ENCODE assay signal across 1 cellular context in the genomic region with DNA sequence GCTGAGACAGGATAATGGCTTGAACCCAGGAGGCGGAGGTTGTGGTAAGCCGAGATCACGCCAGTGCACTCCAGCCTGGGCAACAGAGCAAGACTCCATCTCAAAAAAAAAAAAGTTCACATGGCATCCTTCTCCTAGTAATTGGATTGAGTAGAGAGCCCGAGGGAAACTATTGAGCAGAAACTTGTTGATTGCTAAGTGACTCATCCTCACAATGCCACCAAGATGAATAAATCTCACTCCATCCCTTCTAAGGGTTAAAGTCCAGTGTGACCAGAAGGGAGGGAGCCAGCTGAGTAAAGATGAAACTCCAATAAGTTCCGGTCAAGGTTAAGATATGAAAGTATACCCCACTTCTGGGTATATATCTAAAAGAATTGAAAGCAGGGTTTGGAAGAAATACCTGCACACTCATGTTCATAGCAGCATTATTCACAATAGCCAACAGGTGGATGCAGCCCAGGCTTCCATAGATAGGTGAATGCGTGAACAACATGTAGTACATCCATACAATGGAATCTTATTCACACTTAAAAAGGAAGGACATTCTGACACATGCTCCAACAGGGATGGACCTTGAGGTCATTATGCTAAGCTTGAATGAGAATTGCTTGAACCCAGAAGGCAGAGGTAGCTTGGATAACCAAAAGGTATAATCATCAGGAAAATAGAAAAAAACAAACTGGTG.
TF ChIP-seq lines count a peak whose summit lies in the region.

No MANE protein-coding gene starts in this region.

TF ChIP-seq in GM12878, 131 proteins besides CTCF, POLR2A, EP300 and RAD21:
- TF ChIP-seq NFYA (IDR thresholded peaks at IDR 0.05; ENCODE audit: borderline replicate concordance, low read depth, low read length) = no peak
- no peak for TF ChIP-seq TCF12 (IDR thresholded peaks at IDR 0.05; ENCODE audit: low read depth, low read length)
- 0 out of 2 replicates have a peak, but pooled peaks have one; percentile 23 for TF ChIP-seq DPF2 (IDR thresholded peaks at IDR 0.05)
- TF ChIP-seq BHLHE40 (IDR thresholded peaks at IDR 0.05; ENCODE audit: borderline replicate concordance in 1 of 2, low read depth in 2 of 2, low read length in 1 of 2) = 0 out of 4 replicates have a peak, but pooled peaks of 1 of the 2 experiments have one; percentile 6
- TF ChIP-seq IKZF1 (conservative IDR thresholded peaks at IDR 0.05) = peak; percentile 54; the same call in 1 of the 2 replicates
- TF ChIP-seq MXI1 (IDR thresholded peaks at IDR 0.05; ENCODE audit: low read depth, low read length) = no peak
- TF ChIP-seq MTA2 (IDR thresholded peaks at IDR 0.05; ENCODE audit: low read depth) = peak; percentile 48; the same call in 1 of the 2 replicates
- peak in 1 of 2 experiments; percentile 13; a peak in 1 of 4 replicates for TF ChIP-seq IKZF2 (IDR thresholded peaks at IDR 0.05)
